ENCODE assay signal across 12 cellular contexts in the genomic region with DNA sequence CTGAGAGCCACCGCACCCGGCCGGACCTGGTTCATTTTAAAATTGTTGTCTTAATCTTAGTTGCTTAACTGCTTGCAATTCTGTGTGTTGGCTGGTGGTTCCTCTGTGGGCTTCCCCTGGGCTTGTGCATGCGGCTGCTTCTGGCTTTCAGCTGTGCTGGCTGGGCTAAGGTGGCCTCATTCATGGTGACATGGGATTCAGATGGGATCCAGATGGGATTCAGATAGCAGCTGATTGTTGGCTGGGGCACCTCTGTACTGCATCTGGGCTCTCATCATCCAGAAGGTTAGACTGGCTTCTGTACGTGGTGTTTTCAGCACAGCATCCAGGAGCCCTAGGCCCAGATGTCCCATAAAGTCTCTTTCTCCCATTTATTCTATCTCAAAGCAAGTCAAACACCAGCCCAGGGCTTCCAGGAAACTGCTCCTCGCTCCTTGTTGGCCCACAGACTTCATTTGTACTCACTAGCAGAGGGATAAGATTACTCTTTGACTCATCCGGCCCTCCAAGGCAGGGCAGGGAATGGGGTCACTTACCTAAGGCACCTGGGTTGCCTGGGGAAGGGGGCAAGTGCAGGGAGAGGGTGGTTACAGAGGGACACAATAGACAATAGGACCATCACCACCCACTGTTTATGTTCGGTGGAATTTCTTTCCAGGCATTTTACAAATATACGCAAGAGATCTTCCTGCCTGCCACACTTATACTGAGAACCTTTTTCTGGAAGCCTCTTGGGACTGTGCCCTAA. TPM values are rescaled to one million over a fixed set of nuclear protein-coding genes. Genes with fewer than 3 reads are reported as not detected.
DNase-seq lines count a peak whose midpoint lies in the region; ATAC-seq and TF ChIP-seq lines count a peak whose summit lies in the region.
"Had no signal": no experiment of that assay in that cellular context is flagged by ENCODE, and none has a peak within 500 bp of the region (broad histone marks: within the 10 kb centered on the region; RNA-seq: fewer than 3 reads in every experiment).

No MANE protein-coding gene starts in this region.

- no peak for TF ChIP-seq CTCF in psoas muscle (IDR thresholded peaks at IDR 0.05)

- H3K9me3 ChIP-seq in psoas muscle: no peaks in the 10 kb centered on the region

- H3K4me1 Mint-ChIP-seq in activated naive CD4-positive, alpha-beta T cell treated with anti-CD3 and anti-CD28 coated beads, Interleukin-2, amount 10 ng/mL, durations not matched to agents 7 days and 5 days: peaks cover 14% of the 10 kb centered on the region

- H3K27ac ChIP-seq in psoas muscle: peak overlapping the region; percentile 92

- WGBS in psoas muscle, 3 donors: 50 to 55% (median 54%) methylated on average over 9 of the region's 9 CpGs

- peak; percentile 61 for DNase-seq in ELR (ENCODE audit: low read depth)
- DNase-seq in RPMI7951 (ENCODE audit: low read depth): peak; percentile 87
- DNase-seq in fibroblast of peridontal ligament (ENCODE audit: extremely low read depth): peak; percentile 55
- peak; percentile 68 to 86 for DNase-seq in psoas muscle
- DNase-seq in activated naive CD4-positive, alpha-beta T cell treated with anti-CD3 and anti-CD28 coated beads, Interleukin-2, amount 10 ng/mL, durations not matched to agents 7 days and 5 days: no peak
- DNase-seq in NCI-H526 (lab: John Stamatoyannopoulos, UW): no peak
- DNase-seq: effector memory CD4-positive, alpha-beta T cell; NCI-H1436 treated with DMSO at 0.1 percent for 48 hours; T-helper 9 cell had no signal

- H3K27me3 ChIP-seq in psoas muscle (ENCODE audit: insufficient read depth in 3 of 3, low read length in 2 of 3): no peaks in the 10 kb centered on the region

- H3K4me3 ChIP-seq in psoas muscle: no peak overlapping the region

- H3K4me1 ChIP-seq in psoas muscle: peaks cover 34% of the 10 kb centered on the region

- intact Hi-C loops in psoas muscle (cut with DNase I): loop anchor here in 1 of 2 donors (1.0 kb wide), 1 partner anchor 14 kb away; no protein-coding TSS in a partner anchor

- H3K36me3 Mint-ChIP-seq in activated naive CD4-positive, alpha-beta T cell treated with anti-CD3 and anti-CD28 coated beads, Interleukin-2, amount 10 ng/mL, durations not matched to agents 7 days and 5 days: no peaks in the 10 kb centered on the region

- no peaks in the 10 kb centered on the region for H3K36me3 ChIP-seq in psoas muscle (ENCODE audit: insufficient read depth in 1 of 2, low read depth in 1 of 2)

- peak; percentile 64 to 75 (median 72) for ATAC-seq in psoas muscle
- no peak for ATAC-seq in GM21367 (IDR thresholded peaks at IDR 0.05; ENCODE audit: unreplicated experiment)
- no peak for ATAC-seq in GM21786 (IDR thresholded peaks at IDR 0.05; ENCODE audit: unreplicated experiment)
- ATAC-seq: activated T-helper 17 cell treated with anti-CD3 and anti-CD28 coated beads, Interleukin-2, amount 50 U/mL, for 72 hours had no signal

- no peaks in the 10 kb centered on the region for H3K9me3 Mint-ChIP-seq in activated naive CD4-positive, alpha-beta T cell treated with anti-CD3 and anti-CD28 coated beads, Interleukin-2, amount 10 ng/mL, durations not matched to agents 7 days and 5 days
- H3K9me3 Mint-ChIP-seq: activated T-helper 17 cell treated with anti-CD3 and anti-CD28 coated beads, Interleukin-2, amount 50 U/mL, for 72 hours had no signal

- CTCF ChIA-PET in activated naive CD4-positive, alpha-beta T cell treated with anti-CD3 and anti-CD28 coated beads, Interleukin-2, amount 10 ng/mL, durations not matched to agents 7 days and 5 days (lab: Charles Lee): no interaction called here

- no peak overlapping the region for H3K4me3 Mint-ChIP-seq in activated naive CD4-positive, alpha-beta T cell treated with anti-CD3 and anti-CD28 coated beads, Interleukin-2, amount 10 ng/mL, durations not matched to agents 7 days and 5 days
- H3K4me3 Mint-ChIP-seq: activated T-helper 17 cell treated with anti-CD3 and anti-CD28 coated beads, Interleukin-2, amount 50 U/mL, for 72 hours had no signal

- no peak overlapping the region for H3K27ac Mint-ChIP-seq in activated naive CD4-positive, alpha-beta T cell treated with anti-CD3 and anti-CD28 coated beads, Interleukin-2, amount 10 ng/mL, durations not matched to agents 7 days and 5 days
- H3K27ac Mint-ChIP-seq: activated T-helper 17 cell treated with anti-CD3 and anti-CD28 coated beads, Interleukin-2, amount 50 U/mL, for 72 hours had no signal

- H3K27me3 Mint-ChIP-seq in activated naive CD4-positive, alpha-beta T cell treated with anti-CD3 and anti-CD28 coated beads, Interleukin-2, amount 10 ng/mL, durations not matched to agents 7 days and 5 days: peaks cover 15% of the 10 kb centered on the region
- H3K27me3 Mint-ChIP-seq: activated T-helper 17 cell treated with anti-CD3 and anti-CD28 coated beads, Interleukin-2, amount 50 U/mL, for 72 hours had no signal

RNA-seq across cellular contexts. Expression of gene PEDS1, which starts 10.2 kb away (rescaled TPM):
- 54.2 and 56.1 TPM in 2 replicates for total RNA-seq in RPMI7951 (2014; rRNA removed; shearing (Covaris generic))
- total RNA-seq in psoas muscle: 10 to 100 TPM; 17.5 to 59.2 (median 35.0) TPM
- polyA plus RNA-seq in psoas muscle: 10 to 100 TPM; 23.8 to 55.1 (median 49.2) TPM

RNA-seq across cellular contexts. Expression of gene CEBPB, which starts 26.9 kb away (rescaled TPM):
- 27.9 and 36.7 TPM in 2 replicates for total RNA-seq in RPMI7951 (2014; rRNA removed; shearing (Covaris generic))
- total RNA-seq in psoas muscle: 100 to 1,000 TPM; 144 to 445 (median 283) TPM
- polyA plus RNA-seq in psoas muscle: 100 to 1,000 TPM in 1 of 3 donors, 10 to 100 TPM in 2; 38.7 to 125 (median 83.2) TPM

RNA-seq across cellular contexts. Expression of gene UBE2V1, which starts 50.8 kb away (rescaled TPM):
- 134 and 174 TPM in 2 replicates for total RNA-seq in RPMI7951 (2014; rRNA removed; shearing (Covaris generic))
- total RNA-seq in psoas muscle: 10 to 100 TPM; 45.2 to 78.1 (median 57.5) TPM
- polyA plus RNA-seq in psoas muscle: 100 to 1,000 TPM in 2 of 3 donors, 10 to 100 TPM in 1; 57.1 to 165 (median 103) TPM

Comparison
In these comparisons a context has a peak if more than half of its experiments do, and no peak if none do; other contexts are left out.
1. DNase-seq: peak in ELR (single experiment), RPMI7951 (single experiment), fibroblast of peridontal ligament (single experiment) and psoas muscle (2 of 2); none in activated naive CD4-positive, alpha-beta T cell treated with anti-CD3 and anti-CD28 coated beads, Interleukin-2, amount 10 ng/mL, durations not matched to agents 7 days and 5 days (single experiment) and NCI-H526 (0 of 2).
2. ATAC-seq: peak in psoas muscle (4 of 4); none in GM21367 (single experiment) and GM21786 (single experiment).